In genomic region chr18:32317651-32318050, GRCh38 we compare ENCODE assay signal across 14 cellular contexts.
DNase-seq lines count a peak whose midpoint lies in the region; ATAC-seq and TF ChIP-seq lines count a peak whose summit lies in the region.
"Had no signal": no experiment of that assay in that cellular context is flagged by ENCODE, and none has a peak within 500 bp of the region (broad histone marks: within the 10 kb centered on the region; RNA-seq: fewer than 3 reads in every experiment).

No MANE protein-coding gene starts in this region.

- TF ChIP-seq CTCF in astrocyte of the cerebellum (IDR thresholded peaks at IDR 0.05; ENCODE audit: low read depth, low read length, missing control alignments): no peak

- ATAC-seq in HG02571 (IDR thresholded peaks at IDR 0.05; ENCODE audit: unreplicated experiment): no peak
- no peak for ATAC-seq in aorta (ENCODE audit: low FRiP score)

- in situ Hi-C loops in astrocyte of the cerebellum (cut with HindIII; ENCODE audit: low sequenced_read_pairs): no loop called here

- no peak overlapping the region for H3K4me3 ChIP-seq in astrocyte of the cerebellum (ENCODE audit: low read depth, low read length)
- no peak overlapping the region for H3K4me3 ChIP-seq in skeletal muscle tissue (ENCODE audit: low read length in 3 of 3)
- H3K4me3 ChIP-seq in aorta (ENCODE audit: low read length in 2 of 2): no peak overlapping the region
- H3K4me3 ChIP-seq: neural progenitor cell, testis had no signal

- 4 to 5% methylated on average over 4 of the region's 4 CpGs for WGBS in aorta, 2 donors

- H3K36me3 ChIP-seq in skeletal muscle tissue (ENCODE audit: control insufficient read depth in 3 of 3, insufficient read depth in 3 of 3, low read length in 3 of 3) (no peaks in the 10 kb centered on the region), aorta (ENCODE audit: control insufficient read depth in 1 of 2, insufficient read depth in 2 of 2, low read length in 1 of 2) (no peaks in the 10 kb centered on the region)
- H3K36me3 ChIP-seq: neural progenitor cell had no signal

- DNase-seq in GM04503 (ENCODE audit: low read depth): peak; percentile 42
- peak; percentile 18 for DNase-seq in astrocyte of the cerebellum (ENCODE audit: low read depth)
- DNase-seq in iris pigment epithelial cell (ENCODE audit: low read depth): peak; percentile 77
- DNase-seq in anterior cingulate cortex (lab: John Stamatoyannopoulos, UW): no peak
- no peak for DNase-seq in NCI-H2107 (lab: John Stamatoyannopoulos, UW)
- no peak for DNase-seq in aorta
- DNase-seq: activated B cell treated with CpG ODN at 0.5 μM for 24 hours, activated gamma-delta T cell treated with Interleukin-2 at 50 U/mL for 16 hours, C1 segment of cervical spinal cord, SW 1271 had no signal

- intact Hi-C loops in aorta (cut with DNase I): no loop called here

- H3K4me1 ChIP-seq in skeletal muscle tissue (ENCODE audit: control insufficient read depth in 3 of 3, insufficient read depth in 3 of 3, low read length in 3 of 3) (peaks cover 3 to 7% (median 6%) of the 10 kb centered on the region in 3 donors), aorta (ENCODE audit: control insufficient read depth in 1 of 2, insufficient read depth in 2 of 2, low read length in 2 of 2) (peaks cover 0 to 8% of the 10 kb centered on the region in 2 donors)
- H3K4me1 ChIP-seq: neural progenitor cell, testis had no signal

- H3K27ac ChIP-seq in skeletal muscle tissue (ENCODE audit: low read depth, low read length): peak overlapping the region; percentile 10
- H3K27ac ChIP-seq in aorta (ENCODE audit: low read depth in 1 of 2, low read length in 2 of 2): peak overlapping the region in 1 of 2 donors; percentile 67
- H3K27ac ChIP-seq: neural progenitor cell had no signal

- H3K9ac ChIP-seq in skeletal muscle tissue (ENCODE audit: low read depth in 1 of 3, low read length in 3 of 3): no peak overlapping the region
- H3K9ac ChIP-seq: neural progenitor cell had no signal

- no peaks in the 10 kb centered on the region for H3K9me3 ChIP-seq in skeletal muscle tissue (ENCODE audit: control insufficient read depth in 3 of 3, low read length in 3 of 3)
- no peaks in the 10 kb centered on the region for H3K9me3 ChIP-seq in aorta (ENCODE audit: control insufficient read depth, low read length)
- H3K9me3 ChIP-seq: testis had no signal

- H3K27me3 ChIP-seq in skeletal muscle tissue (ENCODE audit: control insufficient read depth in 3 of 3, insufficient read depth in 3 of 3, low read length in 3 of 3): no peaks in the 10 kb centered on the region
- H3K27me3 ChIP-seq in aorta (ENCODE audit: control insufficient read depth in 1 of 2, insufficient read depth in 2 of 2, low read length in 1 of 2): no peaks in the 10 kb centered on the region
- H3K27me3 ChIP-seq: neural progenitor cell, testis had no signal

Comparison
In these comparisons a context has a peak if more than half of its experiments do, and no peak if none do; other contexts are left out.
1. DNase-seq: peak in GM04503 (single experiment), astrocyte of the cerebellum (single experiment) and iris pigment epithelial cell (single experiment); none in anterior cingulate cortex (0 of 58), NCI-H2107 (single experiment) and aorta (0 of 2).